In genomic region chr5:57439601-57440000, GRCh38 we compare ENCODE assay signal across 34 cellular contexts. TPM values are rescaled to one million over a fixed set of nuclear protein-coding genes. Genes with fewer than 3 reads are reported as not detected.
"Had no signal": no experiment of that assay in that cellular context is flagged by ENCODE, and none has a peak within 500 bp of the region (broad histone marks: within the 10 kb centered on the region; RNA-seq: fewer than 3 reads in every experiment).

No MANE protein-coding gene starts in this region.

- H3K4me3 ChIP-seq: cardiac muscle cell, Peyer's patch, SJSA1 had no signal

- H3K9me3 ChIP-seq: Peyer's patch, SJSA1 had no signal

- ATAC-seq: activated T-cell treated with anti-CD3 and anti-CD28 coated beads, Interleukin-2, amount 50 U/mL, for 72 hours; activated T-helper 17 cell treated with anti-CD3 and anti-CD28 coated beads, Interleukin-2, amount 50 U/mL, for 72 hours had no signal

- H3K27ac ChIP-seq: cardiac muscle cell, SJSA1, VCaP had no signal

- H3K4me1 ChIP-seq: Peyer's patch had no signal

- H3K27me3 ChIP-seq: cardiac muscle cell, Peyer's patch, SJSA1 had no signal

- DNase-seq: activated B cell treated with CpG ODN at 0.5 μM for 24 hours; activated CD4-positive, alpha-beta memory T cell treated with anti-CD3 and anti-CD28 coated beads, Interleukin-2, amount 10 ng/mL, durations not matched to agents 7 days and 5 days; activated CD4-positive, alpha-beta T cell treated with anti-CD3 and anti-CD28 coated beads for 4 hours; activated CD4-positive, alpha-beta T cell treated with anti-CD3 and anti-CD28 coated beads, Interleukin-2, amount 50 U/mL, for 1 hour; activated CD4-positive, CD25-positive, alpha-beta regulatory T cell treated with anti-CD3 and anti-CD28 coated beads, Interleukin-2, amount 50 U/mL, for 72 hours; activated effector memory CD4-positive, alpha-beta T cell treated with anti-CD3 and anti-CD28 coated beads, Interleukin-2, amount 50 U/mL, for 16 hours; activated naive CD4-positive, alpha-beta T cell; activated naive CD4-positive, alpha-beta T cell treated with anti-CD3 and anti-CD28 coated beads, Interleukin-2, amount 50 U/mL, for 16 hours; activated naive CD8-positive, alpha-beta T cell treated with anti-CD3 and anti-CD28 coated beads for 36 hours; activated T-cell treated with anti-CD3 and anti-CD28 coated beads, Interleukin-2, amount 50 U/mL, for 1 hour; activated T-cell treated with anti-CD3 and anti-CD28 coated beads, Interleukin-2, amount 50 U/mL, for 72 hours; amniotic stem cell; aorta; Karpas-422; NCI-H1105; NCI-H1417 treated with DMSO at 0.1 percent for 48 hours; NCI-H187 treated with DMSO at 0.1 percent for 48 hours; NCI-H2081 treated with DMSO at 0.1 percent for 48 hours; NCI-H345; NCI-H524 treated with DMSO at 0.1 percent for 48 hours; Peyer's patch; RPMI8226; SHP77 treated with DMSO at 0.1 percent for 48 hours; SW 1271; T-helper 1 cell; T-helper 2 cell; T-helper 9 cell had no signal

- H3K36me3 ChIP-seq: cardiac muscle cell, Peyer's patch, SJSA1 had no signal

RNA-seq across cellular contexts. Expression of gene ACTBL2, which starts 43.0 kb away (rescaled TPM):
- total RNA-seq: activated B cell treated with CpG ODN at 0.5 μM for 24 hours; activated CD4-positive, alpha-beta memory T cell treated with anti-CD3 and anti-CD28 coated beads, Interleukin-2, amount 10 ng/mL, durations not matched to agents 7 days and 5 days; activated CD8-positive, alpha-beta memory T cell treated with anti-CD3 and anti-CD28 coated beads for 36 hours; activated naive CD8-positive, alpha-beta T cell treated with anti-CD3 and anti-CD28 coated beads for 36 hours; activated T-cell treated with anti-CD3 and anti-CD28 coated beads, Interleukin-2, amount 50 U/mL, for 72 hours; activated T-helper 17 cell treated with anti-CD3 and anti-CD28 coated beads, Interleukin-2, amount 50 U/mL, for 72 hours; aorta; cardiac muscle cell; MCF 10A; NCI-H460; Peyer's patch; SJSA1 had no signal
- polyA plus RNA-seq: aorta, cardiac muscle cell had no signal
